8 cellular contexts compared by ENCODE assay signal in genomic region chr7:131507592-131508331, GRCh38. TPM values are rescaled to one million over a fixed set of nuclear protein-coding genes. Genes with fewer than 3 reads are reported as not detected.
DNase-seq lines count a peak whose midpoint lies in the region; ATAC-seq and TF ChIP-seq lines count a peak whose summit lies in the region.

No MANE protein-coding gene starts in this region.

- DNase-seq in AML-193 (lab: John Stamatoyannopoulos, UW) (peak; percentile 27 to 33), NOMO-1 (lab: John Stamatoyannopoulos, UW; ENCODE audit: unreplicated experiment in 2 of 2) (peak; percentile 10 to 34), mesothelial cell of epicardium (ENCODE audit: low spot score in 2 of 2, unreplicated experiment in 2 of 2) (peak; percentile 67 to 83)
- peak; percentile 91 for DNase-seq in activated CD8-positive, alpha-beta memory T cell treated with anti-CD3 and anti-CD28 coated beads for 24 hours
- peak; percentile 76 to 80 (median 77) for DNase-seq in effector memory CD8-positive, alpha-beta T cell
- DNase-seq in stimulated activated CD8-positive, alpha-beta memory T cell treated with anti-CD3 and anti-CD28 coated beads, Interleukin-2, amount 100 ng/mL, for 1 hour (ENCODE audit: low read depth in 2 of 2) = peak; percentile 53 to 69

- peaks cover 6 to 15% of the 10 kb centered on the region in 2 donors for H3K27me3 Mint-ChIP-seq in effector memory CD8-positive, alpha-beta T cell
- H3K27me3 Mint-ChIP-seq in mesothelial cell of epicardium (ENCODE audit: low read depth) = no peaks in the 10 kb centered on the region

- ATAC-seq in GM18909 (IDR thresholded peaks at IDR 0.05; ENCODE audit: poor library complexity, unreplicated experiment) = peak; percentile 88
- peak; percentile 66 for ATAC-seq in HG03571 (IDR thresholded peaks at IDR 0.05; ENCODE audit: unreplicated experiment)
- peak; percentile 99 for ATAC-seq in effector memory CD8-positive, alpha-beta T cell (replicated peaks)

- H3K36me3 Mint-ChIP-seq in effector memory CD8-positive, alpha-beta T cell (ENCODE audit: insufficient read depth) = no peaks in the 10 kb centered on the region
- peaks cover 10% of the 10 kb centered on the region for H3K36me3 Mint-ChIP-seq in mesothelial cell of epicardium

- no peaks in the 10 kb centered on the region for H3K9me3 Mint-ChIP-seq in effector memory CD8-positive, alpha-beta T cell
- H3K9me3 Mint-ChIP-seq in mesothelial cell of epicardium = no peaks in the 10 kb centered on the region

- H3K27ac Mint-ChIP-seq in effector memory CD8-positive, alpha-beta T cell = no peak overlapping the region
- H3K27ac Mint-ChIP-seq in mesothelial cell of epicardium = no peak overlapping the region

- H3K4me1 Mint-ChIP-seq in effector memory CD8-positive, alpha-beta T cell (ENCODE audit: low read depth in 2 of 2) = peaks cover 13 to 17% of the 10 kb centered on the region in 2 donors
- peaks cover 9% of the 10 kb centered on the region for H3K4me1 Mint-ChIP-seq in mesothelial cell of epicardium

- H3K4me3 Mint-ChIP-seq in effector memory CD8-positive, alpha-beta T cell = peak overlapping the region; percentile 32 to 46
- H3K4me3 Mint-ChIP-seq in mesothelial cell of epicardium = no peak overlapping the region

- TF ChIP-seq CTCF in mesothelial cell of epicardium (IDR thresholded peaks at IDR 0.05; ENCODE audit: unreplicated experiment) = peak; percentile 80

RNA-seq across cellular contexts. Expression of gene PODXL, which starts 48.7 kb away (rescaled TPM):
- total RNA-seq in mesothelial cell of epicardium = 213 to 245 TPM (median 216 TPM) in 3 replicates

Comparison
In these comparisons a context has a peak if more than half of its experiments do, and no peak if none do; other contexts are left out.
1. Peak in every context shown above with its lines: DNase-seq and ATAC-seq.
2. DNase-seq: peak in every context shown above with its lines; median percentile 91 in activated CD8-positive, alpha-beta memory T cell treated with anti-CD3 and anti-CD28 coated beads for 24 hours; 77 in effector memory CD8-positive, alpha-beta T cell; 75 in mesothelial cell of epicardium; 61 in stimulated activated CD8-positive, alpha-beta memory T cell treated with anti-CD3 and anti-CD28 coated beads, Interleukin-2, amount 100 ng/mL, for 1 hour; 30 in AML-193; 22 in NOMO-1.